ENCODE assay signal across 8 cellular contexts in genomic region chr10:110304780-110305421, GRCh38. TPM values are rescaled to one million over a fixed set of nuclear protein-coding genes. Genes with fewer than 3 reads are reported as not detected.
DNase-seq lines count a peak whose midpoint lies in the region; ATAC-seq and TF ChIP-seq lines count a peak whose summit lies in the region.

TSS of gene SMNDC1 (minus strand) at chr10:110304920. CDS start at chr10:110303587, 1,333 bp downstream.

- H3K4me1 ChIP-seq in thymus (ENCODE audit: control insufficient read depth, insufficient read depth, low read length): peaks cover 5% of the 10 kb centered on the region

- DNase-seq in GM12864 (ENCODE audit: low read depth) (peak; percentile 91), NCI-H1417 (lab: John Stamatoyannopoulos, UW) (peak; percentile 90 to 97 (median 94)), SW 1271 (lab: John Stamatoyannopoulos, UW) (peak; percentile 73 to 92), head of caudate nucleus (peak; percentile 95 to 99 (median 98)), osteocyte (ENCODE audit: extremely low spot score, unreplicated experiment) (peak; percentile 99)
- peak; percentile 90 for DNase-seq in activated naive CD8-positive, alpha-beta T cell treated with anti-CD3 and anti-CD28 coated beads, Interleukin-2, amount 50 U/mL, for 16 hours (ENCODE audit: low read depth, low spot score)

- peak within 1 kb of the TSS; percentile 92 for H3K27ac ChIP-seq in thymus (ENCODE audit: low read depth)

- ATAC-seq in HG02759 (IDR thresholded peaks at IDR 0.05; ENCODE audit: unreplicated experiment): peak; percentile 93

- H3K9me3 Mint-ChIP-seq in osteocyte (ENCODE audit: unreplicated experiment): no peaks in the 10 kb centered on the region

- WGBS in thymus: under 1% methylated on average over 42 of the region's 42 CpGs

- H3K4me3 Mint-ChIP-seq in osteocyte (ENCODE audit: unreplicated experiment): peak within 1 kb of the TSS; percentile 93

- peaks cover 11% of the 10 kb centered on the region for H3K36me3 ChIP-seq in thymus (ENCODE audit: control insufficient read depth, insufficient read depth)

- peak within 1 kb of the TSS; percentile 97 for H3K27ac Mint-ChIP-seq in osteocyte (ENCODE audit: unreplicated experiment)

- peaks cover 1% of the 10 kb centered on the region for H3K9me3 ChIP-seq in thymus (ENCODE audit: control insufficient read depth)

- no peaks in the 10 kb centered on the region for H3K27me3 Mint-ChIP-seq in osteocyte (ENCODE audit: unreplicated experiment)

- H3K4me3 ChIP-seq in GM12864 (ENCODE audit: low read depth, low read length): peak within 1 kb of the TSS; percentile 87
- H3K4me3 ChIP-seq in thymus (ENCODE audit: low read length): peak within 1 kb of the TSS; percentile 89

- H3K27me3 ChIP-seq in thymus (ENCODE audit: control insufficient read depth, insufficient read depth): no peaks in the 10 kb centered on the region

- peaks cover 44% of the 10 kb centered on the region for H3K4me1 Mint-ChIP-seq in osteocyte (ENCODE audit: unreplicated experiment)

- no peak for TF ChIP-seq CTCF in GM12864 (IDR thresholded peaks at IDR 0.05; ENCODE audit: low read depth, low read length, missing control alignments)
- no peak for TF ChIP-seq CTCF in osteocyte (IDR thresholded peaks at IDR 0.05)

- intact Hi-C loops in head of caudate nucleus (cut with DNase I): loop anchor here (10.0 kb wide), 1 partner anchor 170 kb away; no protein-coding TSS in a partner anchor

- H3K36me3 Mint-ChIP-seq in osteocyte (ENCODE audit: unreplicated experiment): peaks cover 24% of the 10 kb centered on the region

RNA-seq across cellular contexts. Expression of gene SMNDC1, which starts in this region (rescaled TPM):
- 28.9 and 31.7 TPM in 2 replicates for total RNA-seq in osteocyte
- 23.7 TPM for polyA plus RNA-seq in thymus

Comparison
In these comparisons a context has a peak if more than half of its experiments do, and no peak if none do; other contexts are left out.
1. Peak in every context shown above with its lines: DNase-seq, ATAC-seq, H3K4me3 ChIP-seq and H3K27ac ChIP-seq.